ENCODE assay signal across 14 cellular contexts in the genomic region with DNA sequence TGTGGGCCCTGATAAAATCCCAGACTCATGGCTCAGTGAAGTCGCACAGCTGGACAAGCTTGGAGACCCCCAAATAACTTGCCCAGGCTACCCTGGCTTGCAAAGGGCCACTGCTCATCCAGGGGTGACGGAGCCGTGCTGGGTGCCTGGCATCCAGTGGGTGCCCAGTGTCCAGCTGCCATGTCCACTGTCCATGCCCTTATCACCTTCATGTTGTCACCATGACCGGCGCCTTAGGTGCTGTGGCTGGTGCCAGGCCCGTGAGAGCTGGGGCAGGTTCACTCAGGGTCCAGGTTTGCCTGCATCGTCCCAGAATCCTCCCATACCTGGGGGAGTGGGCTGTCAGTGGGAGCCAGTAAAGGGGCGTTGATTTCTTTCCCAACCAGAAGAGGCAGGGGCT. TPM values are rescaled to one million over a fixed set of nuclear protein-coding genes. Genes with fewer than 3 reads are reported as not detected.
DNase-seq lines count a peak whose midpoint lies in the region; ATAC-seq and TF ChIP-seq lines count a peak whose summit lies in the region.
"Had no signal": no experiment of that assay in that cellular context is flagged by ENCODE, and none has a peak within 500 bp of the region (broad histone marks: within the 10 kb centered on the region; RNA-seq: fewer than 3 reads in every experiment).

No MANE protein-coding gene starts in this region.

- H3K27ac ChIP-seq in BLaER1 (peak overlapping the region; percentile 10), RWPE1 (peak overlapping the region; percentile 46), hepatocyte (peak overlapping the region; percentile 80), smooth muscle cell (ENCODE audit: low read depth) (peak overlapping the region; percentile 71)
- H3K27ac ChIP-seq: ovary had no signal

- peaks cover 15% of the 10 kb centered on the region for H3K79me2 ChIP-seq in hepatocyte
- no peaks in the 10 kb centered on the region for H3K79me2 ChIP-seq in smooth muscle cell (ENCODE audit: low read depth)

- no peaks in the 10 kb centered on the region for H3K9me3 ChIP-seq in BLaER1
- H3K9me3 ChIP-seq in hepatocyte (ENCODE audit: low read depth) = no peaks in the 10 kb centered on the region
- no peaks in the 10 kb centered on the region for H3K9me3 ChIP-seq in smooth muscle cell (replicated peaks; ENCODE audit: low read depth)
- H3K9me3 ChIP-seq: ovary had no signal

- CTCF ChIA-PET in RWPE1 (lab: Yijun Ruan, JAX) = interaction anchor here (0.6 kb wide), 1 partner anchor 1479 kb away, joined by 3 read pairs; no protein-coding TSS in a partner anchor

- WGBS in hepatocyte (ENCODE audit: low lambda C conversion rate, missing lambda C conversion rate) = 93% methylated on average over 8 of the region's 8 CpGs
- 97% methylated on average over 8 of the region's 8 CpGs for whole genome bisulfite sequencing in smooth muscle cell (ENCODE audit: low lambda C conversion rate)

- H3K9ac ChIP-seq in BLaER1 (peak overlapping the region; percentile 58), smooth muscle cell (ENCODE audit: low read depth) (no peak overlapping the region)

- H3K4me3 ChIP-seq in BLaER1 = peak overlapping the region; percentile 3; the same call in 1 of the 2 replicates
- no peak overlapping the region for H3K4me3 ChIP-seq in hepatocyte
- H3K4me3 ChIP-seq in smooth muscle cell = no peak overlapping the region
- H3K4me3 ChIP-seq: ovary had no signal

- peaks cover 68% of the 10 kb centered on the region for H3K4me1 ChIP-seq in BLaER1
- H3K4me1 ChIP-seq in hepatocyte (ENCODE audit: insufficient read depth) = peaks cover 46% of the 10 kb centered on the region
- peaks cover 22% of the 10 kb centered on the region for H3K4me1 ChIP-seq in smooth muscle cell (ENCODE audit: low read depth)

- H3K36me3 ChIP-seq in BLaER1 = peaks cover 64% of the 10 kb centered on the region
- H3K36me3 ChIP-seq in hepatocyte (replicated peaks; ENCODE audit: insufficient read depth, low read depth) = no peaks in the 10 kb centered on the region
- no peaks in the 10 kb centered on the region for H3K36me3 ChIP-seq in smooth muscle cell (ENCODE audit: low read depth)
- H3K36me3 ChIP-seq: ovary had no signal

- H3K9me2 ChIP-seq in hepatocyte (replicated peaks; ENCODE audit: insufficient read depth) = no peaks in the 10 kb centered on the region

- no peak for TF ChIP-seq CTCF in RWPE1 (conservative IDR thresholded peaks at IDR 0.05; ENCODE audit: low read depth)
- TF ChIP-seq CTCF in hepatocyte (IDR thresholded peaks at IDR 0.05; ENCODE audit: poor library complexity) = no peak
- TF ChIP-seq CTCF in smooth muscle cell (IDR thresholded peaks at IDR 0.05; ENCODE audit: borderline replicate concordance, insufficient read depth, poor library complexity, severe bottlenecking) = no peak

- no peak for DNase-seq in RWPE1 (ENCODE audit: low spot score)
- DNase-seq in hepatocyte (ENCODE audit: low spot score) = no peak
- no peak for DNase-seq in smooth muscle cell (lab: John Stamatoyannopoulos, UW; ENCODE audit: unreplicated experiment)
- DNase-seq in T-helper 2 cell = no peak
- DNase-seq in nucleus accumbens (lab: John Stamatoyannopoulos, UW) = no peak
- DNase-seq in Ammon's horn (ENCODE audit: low spot score) = no peak
- DNase-seq: activated CD8-positive, alpha-beta T cell treated with anti-CD3 and anti-CD28 coated beads, Interleukin-2, amount 10 ng/mL, durations not matched to agents 7 days and 5 days; caudate nucleus; effector CD8-positive, alpha-beta T cell; EL; NCI-H82 had no signal

- POLR2A ChIA-PET in RWPE1 (lab: Yijun Ruan, JAX; ENCODE audit: low non-redundant PET) = no interaction called here

- H4K20me1 ChIP-seq in BLaER1 (peaks cover 93% of the 10 kb centered on the region), hepatocyte (ENCODE audit: insufficient read depth, poor library complexity, severe bottlenecking) (no peaks in the 10 kb centered on the region), smooth muscle cell (ENCODE audit: low read depth) (no peaks in the 10 kb centered on the region)

- H2AFZ ChIP-seq in hepatocyte = no peak overlapping the region
- H2AFZ ChIP-seq in smooth muscle cell (ENCODE audit: low read depth) = no peak overlapping the region

- ATAC-seq in HG03460 (IDR thresholded peaks at IDR 0.05; ENCODE audit: unreplicated experiment) = no peak
- ATAC-seq: activated CD8-positive, alpha-beta T cell treated with anti-CD3 and anti-CD28 coated beads, Interleukin-2, amount 10 ng/mL, durations not matched to agents 7 days and 5 days had no signal

- H3F3A ChIP-seq in smooth muscle cell (ENCODE audit: low read depth) = peaks cover 27% of the 10 kb centered on the region

- H3K27me3 ChIP-seq in BLaER1 = no peaks in the 10 kb centered on the region
- no peaks in the 10 kb centered on the region for H3K27me3 ChIP-seq in hepatocyte
- no peaks in the 10 kb centered on the region for H3K27me3 ChIP-seq in smooth muscle cell (ENCODE audit: low read depth)
- H3K27me3 ChIP-seq: ovary had no signal

- peak overlapping the region; percentile 82 for H3K4me2 ChIP-seq in BLaER1
- no peak overlapping the region for H3K4me2 ChIP-seq in hepatocyte
- H3K4me2 ChIP-seq in smooth muscle cell = peak overlapping the region; percentile 12

RNA-seq across cellular contexts. Expression of a gene that starts 57.4 kb away (rescaled TPM):
- 34.4 and 43.9 TPM in 2 replicates for total RNA-seq in hepatocyte
- polyA plus RNA-seq in hepatocyte = 39.9 and 54.3 TPM in 2 replicates
- 16.1 and 17.7 TPM in 2 replicates for total RNA-seq in smooth muscle cell
- 26.5 and 26.6 TPM in 2 replicates for polyA plus RNA-seq in smooth muscle cell

Comparison
In these comparisons a context has a peak if more than half of its experiments do, and no peak if none do; other contexts are left out.
1. H3K27ac ChIP-seq: peak in every context shown above with its lines; median percentile 80 in hepatocyte; 71 in smooth muscle cell; 46 in RWPE1; 10 in BLaER1.